1 cellular context compared by ENCODE assay signal in genomic region chr4:54484361-54484760, GRCh38.
TF ChIP-seq lines count a peak whose summit lies in the region.

No MANE protein-coding gene starts in this region.

TF ChIP-seq in GM23338, 12 proteins besides CTCF, POLR2A, EP300 and RAD21 (continued from another document):
- no peak for TF ChIP-seq ZNF462 (CRISPR knock-in tag; IDR thresholded peaks at IDR 0.05)
- TF ChIP-seq CREB1 (CRISPR knock-in tag; IDR thresholded peaks at IDR 0.05; ENCODE audit: low read depth): no peak
